Comparison of ENCODE assay signal across 2 cellular contexts in genomic region chr1:200659269-200659668, GRCh38.
TF ChIP-seq lines count a peak whose summit lies in the region.

No MANE protein-coding gene starts in this region.

TF ChIP-seq in A549, 52 proteins besides CTCF, POLR2A, EP300 and RAD21 (continued from another document):
- TF ChIP-seq BCL3 (IDR thresholded peaks at IDR 0.05) = no peak
- TF ChIP-seq E2F6 (IDR thresholded peaks at IDR 0.05; ENCODE audit: borderline replicate concordance, low read depth) = no peak
TF ChIP-seq in A549: peak in this region for 0.

TF ChIP-seq in WTC11, 78 proteins besides CTCF, POLR2A, EP300 and RAD21 (continued from another document):
- no peak for TF ChIP-seq ZSCAN18 (CRISPR knock-in tag; IDR thresholded peaks at IDR 0.05)
- no peak for TF ChIP-seq ZNF317 (CRISPR knock-in tag; IDR thresholded peaks at IDR 0.05; ENCODE audit: borderline replicate concordance, low read depth)
- TF ChIP-seq GRHL2 (CRISPR knock-in tag; IDR thresholded peaks at IDR 0.05; ENCODE audit: insufficient replicate concordance, severe bottlenecking) = no peak
- TF ChIP-seq AFF4 (CRISPR knock-in tag; IDR thresholded peaks at IDR 0.05; ENCODE audit: borderline replicate concordance) = no peak
- TF ChIP-seq JUN (CRISPR knock-in tag; IDR thresholded peaks at IDR 0.05) = no peak
- no peak for TF ChIP-seq SP1 (CRISPR knock-in tag; conservative IDR thresholded peaks at IDR 0.05)
- TF ChIP-seq TEAD4 (CRISPR knock-in tag; IDR thresholded peaks at IDR 0.05) = no peak
- TF ChIP-seq PRRX2 (CRISPR knock-in tag; IDR thresholded peaks at IDR 0.05) = no peak
- TF ChIP-seq ZNF396 (CRISPR knock-in tag; IDR thresholded peaks at IDR 0.05; ENCODE audit: borderline replicate concordance) = no peak
- no peak for TF ChIP-seq HMGXB4 (CRISPR knock-in tag; IDR thresholded peaks at IDR 0.05)
